In genomic region chr1:191913234-191913948, GRCh38 we compare ENCODE assay signal across 24 cellular contexts.
"Had no signal": no experiment of that assay in that cellular context is flagged by ENCODE, and none has a peak within 500 bp of the region (broad histone marks: within the 10 kb centered on the region; RNA-seq: fewer than 3 reads in every experiment).

No MANE protein-coding gene starts in this region.

- H3K27ac ChIP-seq: adrenal gland, ascending aorta, breast epithelium, coronary artery, epithelial cell of prostate, heart left ventricle, lower lobe of right lung, stomach, transverse colon, WERI-Rb-1 had no signal

- H3K4me3 ChIP-seq: adrenal gland, ascending aorta, breast epithelium, coronary artery, heart left ventricle, lower lobe of right lung, mucosa of descending colon, smooth muscle cell, stomach, transverse colon had no signal

- ATAC-seq: activated CD8-positive, alpha-beta T cell treated with anti-CD3 and anti-CD28 coated beads, Interleukin-2, amount 10 ng/mL, durations not matched to agents 7 days and 5 days; activated naive CD4-positive, alpha-beta T cell treated with anti-CD3 and anti-CD28 coated beads, Interleukin-2, amount 50 U/mL, for 72 hours; heart left ventricle; left cardiac atrium; lower lobe of right lung; mucosa of descending colon; sciatic nerve; stimulated activated memory B cell treated with anti-CD40 and anti-IgM and Interleukin-4, amounts not matched to agents 10 μg/mL and 1 μg/mL and 100 μg/mL, for 72 hours had no signal

- H3K9me3 ChIP-seq: adrenal gland, ascending aorta, breast epithelium, heart left ventricle, lower lobe of right lung, mucosa of descending colon, stomach, transverse colon had no signal

- H3K36me3 ChIP-seq: adrenal gland, ascending aorta, breast epithelium, heart left ventricle, lower lobe of right lung, stomach, transverse colon, WERI-Rb-1 had no signal

- H3K4me1 ChIP-seq: adrenal gland, ascending aorta, breast epithelium, heart left ventricle, lower lobe of right lung, stomach, transverse colon had no signal

- H3K27me3 ChIP-seq: adrenal gland, ascending aorta, breast epithelium, heart left ventricle, stomach, transverse colon had no signal

- DNase-seq: activated CD4-positive, alpha-beta T cell treated with anti-CD3 and anti-CD28 coated beads, Interleukin-2, amount 50 U/mL, for 1 hour; activated CD4-positive, CD25-positive, alpha-beta regulatory T cell treated with anti-CD3 and anti-CD28 coated beads, Interleukin-2, amount 50 U/mL, for 72 hours; activated CD8-positive, alpha-beta T cell treated with anti-CD3 and anti-CD28 coated beads, Interleukin-2, amount 10 ng/mL, durations not matched to agents 7 days and 5 days; activated T-cell treated with anti-CD3 and anti-CD28 coated beads, Interleukin-2, amount 50 U/mL, for 1 hour; adrenal gland; heart left ventricle; islet precursor cell; left cardiac atrium; lower lobe of right lung; mesendoderm; mucosa of descending colon; nucleus accumbens; stimulated activated CD4-positive, alpha-beta T cell treated with anti-CD3 and anti-CD28 coated beads, Interleukin-15, amount 100 ng/mL, for 24 hours; stomach; transverse colon; WERI-Rb-1 had no signal
